In the genomic region with DNA sequence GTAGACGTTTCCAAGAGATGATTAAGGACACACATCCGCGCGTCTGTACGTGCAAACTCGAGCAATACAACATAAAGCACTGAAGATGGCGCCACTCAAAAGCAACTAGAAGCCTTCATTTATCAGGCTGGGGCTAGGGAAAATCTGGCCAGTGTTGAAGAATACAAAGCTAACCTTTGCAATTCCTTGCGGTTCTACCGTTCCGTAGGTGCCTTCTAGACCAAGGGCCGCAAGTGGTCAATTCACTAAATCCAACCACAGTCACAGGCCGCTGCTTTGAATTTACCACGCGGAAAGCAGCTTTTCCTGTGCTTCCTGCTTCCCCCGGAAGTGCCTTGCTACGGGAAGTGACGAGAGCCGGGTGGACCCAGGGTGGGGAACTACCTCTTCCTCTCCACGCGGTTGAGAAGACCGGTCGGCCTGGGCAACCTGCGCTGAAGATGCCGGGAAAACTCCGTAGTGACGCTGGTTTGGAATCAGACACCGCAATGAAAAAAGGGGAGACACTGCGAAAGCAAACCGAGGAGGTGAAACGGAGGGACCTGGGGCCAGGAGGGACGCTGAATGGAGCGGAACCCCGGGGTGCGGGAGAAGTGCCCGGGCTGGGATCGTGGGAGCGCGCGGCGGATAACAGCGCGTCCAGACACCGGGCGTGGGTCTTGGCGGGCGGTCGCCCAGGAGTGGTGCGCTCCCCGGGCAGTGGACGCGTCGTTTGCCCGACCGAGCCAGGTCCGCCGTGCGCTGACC, we compare ENCODE assay signal across 8 cellular contexts. TPM values are rescaled to one million over a fixed set of nuclear protein-coding genes. Genes with fewer than 3 reads are reported as not detected.
DNase-seq lines count a peak whose midpoint lies in the region; ATAC-seq and TF ChIP-seq lines count a peak whose summit lies in the region.

DDX21 (plus strand) TSS at position 385 of the 747 bp plus-strand sequence; CDS start at position 441, 56 bp downstream.

- peak; percentile 82 for ATAC-seq in GM21515 (IDR thresholded peaks at IDR 0.05; ENCODE audit: unreplicated experiment)

- H3K9ac ChIP-seq in OCI-LY1 (ENCODE audit: low read length), result peak within 1 kb of the TSS; percentile 91

- H4K20me1 ChIP-seq in OCI-LY1 (ENCODE audit: insufficient read depth, low read length), result 0 out of 2 replicates have a peak, but pooled peaks cover 3% of the 10 kb centered on the region

- peak within 1 kb of the TSS; percentile 87 for H3K27ac ChIP-seq in OCI-LY1 (ENCODE audit: low read depth, low read length, poor library complexity, severe bottlenecking)

- peaks cover 45% of the 10 kb centered on the region for H3K36me3 ChIP-seq in OCI-LY1 (ENCODE audit: insufficient read depth, low read length)

- H2AFZ ChIP-seq in OCI-LY1 (ENCODE audit: low read length), result no peak within 1 kb of the TSS

- peak within 1 kb of the TSS; percentile 99 for H3K4me2 ChIP-seq in OCI-LY1 (ENCODE audit: low read length)

- H3K9me2 ChIP-seq in OCI-LY1 (ENCODE audit: low read depth, low read length), result no peaks in the 10 kb centered on the region

- H3F3A ChIP-seq in OCI-LY1 (ENCODE audit: insufficient read depth, low read length), result no peaks in the 10 kb centered on the region

- H3K79me2 ChIP-seq in OCI-LY1 (ENCODE audit: insufficient read depth, low read length), result peaks cover 47% of the 10 kb centered on the region

- peak; percentile 90 for TF ChIP-seq CTCF in OCI-LY1 (IDR thresholded peaks at IDR 0.05; ENCODE audit: low read length)

- peak; percentile 85 for DNase-seq in DMS 273 treated with DMSO at 0.1 percent for 48 hours (lab: John Stamatoyannopoulos, UW)
- peak; percentile 87 for DNase-seq in HuH-7 (ENCODE audit: low spot score)
- DNase-seq in activated CD8-positive, alpha-beta memory T cell treated with anti-CD3 and anti-CD28 coated beads, Interleukin-2, amount 50 U/mL, for 48 hours, result peak; percentile 90
- peak; percentile 97 for DNase-seq in epidermal melanocyte (ENCODE audit: insufficient read length, low spot score)
- peak; percentile 76 for DNase-seq in stimulated activated CD8-positive, alpha-beta memory T cell treated with anti-CD3 and anti-CD28 coated beads, Interleukin-4, amount 100 ng/mL, for 1 hour (ENCODE audit: low read depth in 2 of 2, low spot score in 1 of 2)

- peaks cover 38% of the 10 kb centered on the region for H3K4me1 ChIP-seq in OCI-LY1 (ENCODE audit: insufficient read depth, low read length, severe bottlenecking)
- peaks cover 40% of the 10 kb centered on the region for H3K4me1 ChIP-seq in mononuclear cell (ENCODE audit: insufficient read depth, low read length)

- H3K9me3 ChIP-seq in OCI-LY1 (ENCODE audit: low read length) (no peaks in the 10 kb centered on the region), mononuclear cell (ENCODE audit: low read depth, low read length) (no peaks in the 10 kb centered on the region)

- H3K27me3 ChIP-seq in OCI-LY1 (ENCODE audit: insufficient read depth, low read length) (no peaks in the 10 kb centered on the region), mononuclear cell (ENCODE audit: insufficient read depth, low read length) (no peaks in the 10 kb centered on the region)

- H3K4me3 ChIP-seq in OCI-LY1 (ENCODE audit: low read depth, low read length, poor library complexity, severe bottlenecking) (peak within 1 kb of the TSS; percentile 90), mononuclear cell (ENCODE audit: low read length) (peak within 1 kb of the TSS; percentile 96)

RNA-seq across cellular contexts. Expression of gene DDX21, which starts in this region (rescaled TPM):
- total RNA-seq in mononuclear cell, result 136 TPM

Comparison
In these comparisons a context has a peak if more than half of its experiments do, and no peak if none do; other contexts are left out.
1. Peak in every context shown above with its lines: DNase-seq, ATAC-seq, H3K4me3 ChIP-seq and H3K27ac ChIP-seq.